8 cellular contexts compared by ENCODE assay signal in genomic region chr18:51151568-51152511, GRCh38. TPM values are rescaled to one million over a fixed set of nuclear protein-coding genes. Genes with fewer than 3 reads are reported as not detected.
DNase-seq lines count a peak whose midpoint lies in the region; ATAC-seq and TF ChIP-seq lines count a peak whose summit lies in the region.

No MANE protein-coding gene starts in this region.

- H3K4me3 Mint-ChIP-seq in T-cell, result peak overlapping the region; percentile 64 to 86 (median 74)
- no peak overlapping the region for H3K4me3 Mint-ChIP-seq in type B pancreatic cell

- H3K27me3 Mint-ChIP-seq in T-cell (no peaks in the 10 kb centered on the region), type B pancreatic cell (no peaks in the 10 kb centered on the region)

- H3K27ac Mint-ChIP-seq in T-cell (peak overlapping the region; percentile 82 to 88), type B pancreatic cell (no peak overlapping the region)

- H3K36me3 Mint-ChIP-seq in T-cell (no peaks in the 10 kb centered on the region), type B pancreatic cell (no peaks in the 10 kb centered on the region)

- peak; percentile 38 to 76 (median 60) for DNase-seq in T-cell
- peak; percentile 37 for DNase-seq in activated naive CD8-positive, alpha-beta T cell treated with anti-CD3 and anti-CD28 coated beads, Interleukin-2, amount 50 U/mL, for 16 hours (ENCODE audit: low read depth, low spot score)
- peak; percentile 41 to 66 for DNase-seq in stimulated activated CD8-positive, alpha-beta memory T cell treated with anti-CD3 and anti-CD28 coated beads, Interleukin-2, amount 100 ng/mL, for 1 hour (ENCODE audit: low read depth in 2 of 2)
- no peak for DNase-seq in type B pancreatic cell (ENCODE audit: extremely low spot score, unreplicated experiment)
- no peak for DNase-seq in NCI-H510A treated with DMSO at 0.1 percent for 48 hours (lab: John Stamatoyannopoulos, UW)
- DNase-seq in D341Med (ENCODE audit: low spot score), result no peak
- DNase-seq in Kasumi-1 (lab: John Stamatoyannopoulos, UW), result no peak

- ATAC-seq in GM21529 (IDR thresholded peaks at IDR 0.05; ENCODE audit: unreplicated experiment) (peak; percentile 30), T-cell (replicated peaks in 1 of 4) (peak; percentile 61 to 78 (median 70))

- no peak for TF ChIP-seq CTCF in type B pancreatic cell (conservative IDR thresholded peaks at IDR 0.05)

- H3K4me1 Mint-ChIP-seq in T-cell, result peaks cover 35 to 42% (median 37%) of the 10 kb centered on the region in 3 donors
- peaks cover 5% of the 10 kb centered on the region for H3K4me1 Mint-ChIP-seq in type B pancreatic cell (ENCODE audit: unreplicated experiment)

- CTCF ChIA-PET in T-cell (lab: Charles Lee), result interaction anchor here (0.6 to 0.8 kb wide), 7 partner anchors 15 to 832 kb away, joined by 3 to 7 read pairs (median 5); partner anchors contain the start of gene MEX3C (in 1 of the 2)

- POLR2A ChIA-PET in T-cell (lab: Charles Lee), result interaction anchor here (0.6 to 0.9 kb wide), 5 partner anchors 35 to 120 kb away, joined by 3 to 7 read pairs (median 5); no protein-coding TSS in a partner anchor

- no peaks in the 10 kb centered on the region for H3K9me3 Mint-ChIP-seq in T-cell
- peaks cover 5% of the 10 kb centered on the region for H3K9me3 Mint-ChIP-seq in type B pancreatic cell

RNA-seq across cellular contexts. Expression of gene MEX3C, which starts 45.6 kb away (rescaled TPM):
- 10 to 100 TPM; 45.3 to 64.2 (median 52.0) TPM for total RNA-seq in T-cell
- 57.2 and 69.5 TPM in 2 replicates for total RNA-seq in type B pancreatic cell (ENCODE audit: low replicate concordance)

Comparison
In these comparisons a context has a peak if more than half of its experiments do, and no peak if none do; other contexts are left out.
1. DNase-seq: peak in T-cell (34 of 34), activated naive CD8-positive, alpha-beta T cell treated with anti-CD3 and anti-CD28 coated beads, Interleukin-2, amount 50 U/mL, for 16 hours (single experiment) and stimulated activated CD8-positive, alpha-beta memory T cell treated with anti-CD3 and anti-CD28 coated beads, Interleukin-2, amount 100 ng/mL, for 1 hour (2 of 2); none in type B pancreatic cell (single experiment), NCI-H510A treated with DMSO at 0.1 percent for 48 hours (single experiment), D341Med (single experiment) and Kasumi-1 (0 of 2).